In genomic region chr15:50119063-50119700, GRCh38 we compare ENCODE assay signal across 13 cellular contexts. TPM values are rescaled to one million over a fixed set of nuclear protein-coding genes. Genes with fewer than 3 reads are reported as not detected.
DNase-seq lines count a peak whose midpoint lies in the region; ATAC-seq and TF ChIP-seq lines count a peak whose summit lies in the region.
"Had no signal": no experiment of that assay in that cellular context is flagged by ENCODE, and none has a peak within 500 bp of the region (broad histone marks: within the 10 kb centered on the region; RNA-seq: fewer than 3 reads in every experiment).

A gene with protein sequence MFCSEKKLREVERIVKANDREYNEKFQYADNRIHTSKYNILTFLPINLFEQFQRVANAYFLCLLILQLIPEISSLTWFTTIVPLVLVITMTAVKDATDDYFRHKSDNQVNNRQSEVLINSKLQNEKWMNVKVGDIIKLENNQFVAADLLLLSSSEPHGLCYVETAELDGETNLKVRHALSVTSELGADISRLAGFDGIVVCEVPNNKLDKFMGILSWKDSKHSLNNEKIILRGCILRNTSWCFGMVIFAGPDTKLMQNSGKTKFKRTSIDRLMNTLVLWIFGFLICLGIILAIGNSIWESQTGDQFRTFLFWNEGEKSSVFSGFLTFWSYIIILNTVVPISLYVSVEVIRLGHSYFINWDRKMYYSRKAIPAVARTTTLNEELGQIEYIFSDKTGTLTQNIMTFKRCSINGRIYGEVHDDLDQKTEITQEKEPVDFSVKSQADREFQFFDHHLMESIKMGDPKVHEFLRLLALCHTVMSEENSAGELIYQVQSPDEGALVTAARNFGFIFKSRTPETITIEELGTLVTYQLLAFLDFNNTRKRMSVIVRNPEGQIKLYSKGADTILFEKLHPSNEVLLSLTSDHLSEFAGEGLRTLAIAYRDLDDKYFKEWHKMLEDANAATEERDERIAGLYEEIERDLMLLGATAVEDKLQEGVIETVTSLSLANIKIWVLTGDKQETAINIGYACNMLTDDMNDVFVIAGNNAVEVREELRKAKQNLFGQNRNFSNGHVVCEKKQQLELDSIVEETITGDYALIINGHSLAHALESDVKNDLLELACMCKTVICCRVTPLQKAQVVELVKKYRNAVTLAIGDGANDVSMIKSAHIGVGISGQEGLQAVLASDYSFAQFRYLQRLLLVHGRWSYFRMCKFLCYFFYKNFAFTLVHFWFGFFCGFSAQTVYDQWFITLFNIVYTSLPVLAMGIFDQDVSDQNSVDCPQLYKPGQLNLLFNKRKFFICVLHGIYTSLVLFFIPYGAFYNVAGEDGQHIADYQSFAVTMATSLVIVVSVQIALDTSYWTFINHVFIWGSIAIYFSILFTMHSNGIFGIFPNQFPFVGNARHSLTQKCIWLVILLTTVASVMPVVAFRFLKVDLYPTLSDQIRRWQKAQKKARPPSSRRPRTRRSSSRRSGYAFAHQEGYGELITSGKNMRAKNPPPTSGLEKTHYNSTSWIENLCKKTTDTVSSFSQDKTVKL (minus strand): TSS chr15:50119233. CDS start chr15:50106966, 12,267 bp downstream.

- no TSS peak for BruUV-seq in PC-9 (replicated peaks; lab: Mats Ljungman, UMichigan)

- H3F3A ChIP-seq in PC-9 (ENCODE audit: insufficient read depth, low read depth): no peaks in the 10 kb centered on the region

- ATAC-seq in central memory CD8-positive, alpha-beta T cell (replicated peaks; ENCODE audit: extremely low read depth, poor library complexity, severe bottlenecking): no peak
- no peak for ATAC-seq in GM18868 (IDR thresholded peaks at IDR 0.05; ENCODE audit: unreplicated experiment)
- ATAC-seq: right lobe of liver had no signal

- H4K20me1 ChIP-seq in PC-9 (ENCODE audit: insufficient read depth): no peaks in the 10 kb centered on the region

- H3K36me3 ChIP-seq in H7 (replicated peaks; ENCODE audit: control insufficient read depth, insufficient read depth, low read length) (no peaks in the 10 kb centered on the region), PC-9 (ENCODE audit: low read depth) (no peaks in the 10 kb centered on the region)
- H3K36me3 ChIP-seq: colonic mucosa, right lobe of liver had no signal

- H2AFZ ChIP-seq in PC-9: no peak within 1 kb of the TSS

- H3K4me2 ChIP-seq in PC-9: no peak within 1 kb of the TSS

- H3K9me2 ChIP-seq in PC-9 (ENCODE audit: insufficient read depth): no peaks in the 10 kb centered on the region

- no peaks in the 10 kb centered on the region for H3K27me3 Mint-ChIP-seq in central memory CD8-positive, alpha-beta T cell

- no peak for TF ChIP-seq CTCF in PC-9 (conservative IDR thresholded peaks at IDR 0.05)

- H3K79me2 ChIP-seq in PC-9 (ENCODE audit: low read depth): no peaks in the 10 kb centered on the region

- no peak within 1 kb of the TSS for H3K27ac ChIP-seq in PC-9
- H3K27ac ChIP-seq: colonic mucosa, right lobe of liver had no signal

- H3K4me1 Mint-ChIP-seq in central memory CD8-positive, alpha-beta T cell: peaks cover 9% of the 10 kb centered on the region

- DNase-seq in H7 (peak; percentile 18), NOMO-1 treated with DMSO at 0.1 percent for 48 hours (lab: John Stamatoyannopoulos, UW; ENCODE audit: unreplicated experiment) (peak; percentile 63), posterior vena cava (ENCODE audit: low spot score) (no peak), hypothalamus (lab: John Stamatoyannopoulos, UW) (no peak), PC-9 (no peak)
- DNase-seq in central memory CD8-positive, alpha-beta T cell (ENCODE audit: low spot score in 2 of 2): no peak
- DNase-seq: activated effector memory CD4-positive, alpha-beta T cell treated with anti-CD3 and anti-CD28 coated beads, Interleukin-2, amount 50 U/mL, for 16 hours; colonic mucosa; DMS153; NCI-H2171; right lobe of liver had no signal

- no peaks in the 10 kb centered on the region for H3K36me3 Mint-ChIP-seq in central memory CD8-positive, alpha-beta T cell (ENCODE audit: insufficient read depth)

- peaks cover 6% of the 10 kb centered on the region for H3K9me3 Mint-ChIP-seq in central memory CD8-positive, alpha-beta T cell

- no peak within 1 kb of the TSS for H3K27ac Mint-ChIP-seq in central memory CD8-positive, alpha-beta T cell (ENCODE audit: low read depth)

- H3K4me1 ChIP-seq in PC-9 (replicated peaks; ENCODE audit: insufficient read depth): no peaks in the 10 kb centered on the region
- H3K4me1 ChIP-seq: colonic mucosa, right lobe of liver had no signal

- no peaks in the 10 kb centered on the region for H3K9me3 ChIP-seq in PC-9 (ENCODE audit: insufficient read depth, low read depth)
- H3K9me3 ChIP-seq: colonic mucosa had no signal

- H3K27me3 ChIP-seq in H7 (ENCODE audit: control insufficient read depth, insufficient read depth, low read length) (no peaks in the 10 kb centered on the region), PC-9 (ENCODE audit: insufficient read depth, low read depth) (no peaks in the 10 kb centered on the region)
- H3K27me3 ChIP-seq: colonic mucosa, right lobe of liver had no signal

- intact Hi-C loops in posterior vena cava (cut with DNase I): no loop called here
- intact Hi-C loops in PC-9 (cut with micrococcal nuclease; ENCODE audit: unreplicated experiment): no loop called here

- POLR2A ChIA-PET in PC-9 (lab: Charles Lee; ENCODE audit: unreplicated experiment): no interaction called here

- peak within 1 kb of the TSS; percentile 6 for H3K4me3 Mint-ChIP-seq in central memory CD8-positive, alpha-beta T cell

- H3K4me3 ChIP-seq in H7 (ENCODE audit: insufficient read depth, low read depth, low read length) (no peak within 1 kb of the TSS), PC-9 (no peak within 1 kb of the TSS)
- H3K4me3 ChIP-seq: colonic mucosa, lung, right lobe of liver had no signal

- CTCF ChIA-PET in PC-9 (lab: Charles Lee): no interaction called here

RNA-seq across cellular contexts. Expression of the gene that starts here (rescaled TPM):
- not detected in 2 replicates for total RNA-seq in H7 (2014; rRNA removed; shearing (Covaris generic))
- 10 to 100 TPM; 13.8 to 21.1 TPM for total RNA-seq in posterior vena cava
- total RNA-seq in PC-9 (2021): 0.20 and 0.60 TPM in 2 replicates

Comparison
In these comparisons a context has a peak if more than half of its experiments do, and no peak if none do; other contexts are left out.
1. Peak in DNase-seq in H7; RNA of the gene not detected or under 1 TPM.